ENCODE assay signal across 23 cellular contexts in genomic region chr12:85557850-85558249, GRCh38.
"Had no signal": no experiment of that assay in that cellular context is flagged by ENCODE, and none has a peak within 500 bp of the region (broad histone marks: within the 10 kb centered on the region; RNA-seq: fewer than 3 reads in every experiment).

No MANE protein-coding gene starts in this region.

- H3K4me3 Mint-ChIP-seq: effector memory CD8-positive, alpha-beta T cell; immature natural killer cell; mesothelial cell of epicardium; naive thymus-derived CD4-positive, alpha-beta T cell; nephron; neural progenitor cell; stimulated activated naive B cell treated with anti-CD40 and anti-IgM and Interleukin-4, amounts not matched to agents 10 μg/mL and 1 μg/mL and 100 μg/mL, for 72 hours; stimulated activated naive CD8-positive, alpha-beta T cell treated with anti-CD3 and anti-CD28 coated beads, Interleukin-15, Interleukin-2, amounts not matched to agents 100 ng/mL and 50 ng/mL, for 24 hours had no signal

- H3K4me3 ChIP-seq: neural progenitor cell, psoas muscle, sigmoid colon, spleen, thoracic aorta, tibial nerve, upper lobe of left lung had no signal

- H2AFZ ChIP-seq: neural progenitor cell had no signal

- H3K4me1 Mint-ChIP-seq: immature natural killer cell; naive thymus-derived CD4-positive, alpha-beta T cell; nephron; neural progenitor cell; stimulated activated naive B cell treated with anti-CD40 and anti-IgM and Interleukin-4, amounts not matched to agents 10 μg/mL and 1 μg/mL and 100 μg/mL, for 72 hours had no signal

- H3K27me3 ChIP-seq: neural progenitor cell, sigmoid colon, spleen, tibial nerve, upper lobe of left lung had no signal

- H3K4me1 ChIP-seq: neural progenitor cell, psoas muscle, sigmoid colon, spleen, tibial nerve, upper lobe of left lung had no signal

- H3K27ac Mint-ChIP-seq: effector memory CD8-positive, alpha-beta T cell; immature natural killer cell; mesothelial cell of epicardium; naive thymus-derived CD4-positive, alpha-beta T cell; nephron; neural progenitor cell; stimulated activated naive B cell treated with anti-CD40 and anti-IgM and Interleukin-4, amounts not matched to agents 10 μg/mL and 1 μg/mL and 100 μg/mL, for 72 hours; stimulated activated naive CD8-positive, alpha-beta T cell treated with anti-CD3 and anti-CD28 coated beads, Interleukin-15, Interleukin-2, amounts not matched to agents 100 ng/mL and 50 ng/mL, for 24 hours had no signal

- FAIRE-seq: urothelium cell line had no signal

- H3K9me3 ChIP-seq: psoas muscle, sigmoid colon, spleen, thoracic aorta, tibial nerve, upper lobe of left lung had no signal

- H3K36me3 ChIP-seq: neural progenitor cell, sigmoid colon, spleen, thoracic aorta, tibial nerve, upper lobe of left lung had no signal

- H3K27me3 Mint-ChIP-seq: effector memory CD8-positive, alpha-beta T cell; naive thymus-derived CD4-positive, alpha-beta T cell; stimulated activated naive B cell treated with anti-CD40 and anti-IgM and Interleukin-4, amounts not matched to agents 10 μg/mL and 1 μg/mL and 100 μg/mL, for 72 hours; stimulated activated naive CD8-positive, alpha-beta T cell treated with anti-CD3 and anti-CD28 coated beads, Interleukin-15, Interleukin-2, amounts not matched to agents 100 ng/mL and 50 ng/mL, for 24 hours had no signal

- H3K27ac ChIP-seq: neural progenitor cell, psoas muscle, sigmoid colon, spleen, thoracic aorta, tibial nerve, upper lobe of left lung had no signal

- DNase-seq: cortex of kidney; effector memory CD8-positive, alpha-beta T cell; hypothalamus; immature natural killer cell; islet precursor cell; kidney glomerular epithelial cell; mesenchymal stem cell; naive thymus-derived CD4-positive, alpha-beta T cell; posterior cingulate gyrus; psoas muscle; right cardiac atrium; sigmoid colon; spleen; stimulated activated CD4-positive, alpha-beta T cell treated with anti-CD3 and anti-CD28 coated beads, Interleukin-4, amount 100 ng/mL, for 4 hours; stimulated activated naive B cell treated with anti-CD40 and anti-IgM and Interleukin-4, amounts not matched to agents 10 μg/mL and 1 μg/mL and 100 μg/mL, for 72 hours; upper lobe of left lung had no signal

- H3K4me2 ChIP-seq: neural progenitor cell had no signal

- H3K36me3 Mint-ChIP-seq: immature natural killer cell; mesothelial cell of epicardium; naive thymus-derived CD4-positive, alpha-beta T cell; neural progenitor cell; stimulated activated naive B cell treated with anti-CD40 and anti-IgM and Interleukin-4, amounts not matched to agents 10 μg/mL and 1 μg/mL and 100 μg/mL, for 72 hours had no signal

- H3K9me3 Mint-ChIP-seq: mesothelial cell of epicardium; nephron; neural progenitor cell; stimulated activated naive B cell treated with anti-CD40 and anti-IgM and Interleukin-4, amounts not matched to agents 10 μg/mL and 1 μg/mL and 100 μg/mL, for 72 hours; stimulated activated naive CD8-positive, alpha-beta T cell treated with anti-CD3 and anti-CD28 coated beads, Interleukin-15, Interleukin-2, amounts not matched to agents 100 ng/mL and 50 ng/mL, for 24 hours had no signal

- ATAC-seq: effector memory CD8-positive, alpha-beta T cell; naive thymus-derived CD4-positive, alpha-beta T cell; psoas muscle; right cardiac atrium; stimulated activated naive B cell treated with anti-CD40 and anti-IgM and Interleukin-4, amounts not matched to agents 10 μg/mL and 1 μg/mL and 100 μg/mL, for 72 hours had no signal
